In the genomic region with DNA sequence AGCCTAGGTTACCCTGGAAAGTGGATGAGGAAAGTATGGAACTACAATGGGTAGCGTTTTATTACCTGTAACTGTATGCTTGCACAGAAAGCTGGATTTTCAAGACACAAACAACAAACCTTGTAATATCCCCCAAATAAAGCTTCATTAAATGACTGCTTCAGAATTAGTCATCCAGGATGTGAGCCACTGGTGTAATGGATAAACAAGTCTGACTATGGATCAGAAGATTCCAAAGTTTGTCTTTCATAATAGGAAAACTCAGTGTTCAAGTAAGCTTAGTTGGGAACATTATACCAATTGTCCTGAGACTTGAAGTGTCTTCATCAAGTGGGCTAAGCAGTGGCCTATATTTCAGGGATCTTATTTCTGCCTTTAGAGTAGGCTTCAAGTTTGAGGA, we compare ENCODE assay signal across 14 cellular contexts.
A peak's percentile ranks its signal among the peaks of the same experiment; 100 is the strongest.
DNase-seq lines count a peak whose midpoint lies in the region; ATAC-seq and TF ChIP-seq lines count a peak whose summit lies in the region.
"Had no signal": no experiment of that assay in that cellular context is flagged by ENCODE, and none has a peak within 500 bp of the region (broad histone marks: within the 10 kb centered on the region; RNA-seq: fewer than 3 reads in every experiment).

No MANE protein-coding gene starts in this region.

- no peak overlapping the region for H3K18ac ChIP-seq in neuronal stem cell (ENCODE audit: low read length)

- peaks cover 31% of the 10 kb centered on the region for H3K4me1 ChIP-seq in GM23338 (ENCODE audit: insufficient read depth)
- H3K4me1 ChIP-seq in neuronal stem cell (ENCODE audit: control insufficient read depth in 2 of 2, insufficient read depth in 1 of 2, low read depth in 1 of 2, low read length in 2 of 2), result peaks cover 5 to 13% of the 10 kb centered on the region in 2 donors
- H3K4me1 ChIP-seq: ascending aorta, psoas muscle had no signal

- H4K8ac ChIP-seq in neuronal stem cell (ENCODE audit: low read depth, low read length), result no peak overlapping the region

- no peak overlapping the region for H2AK5ac ChIP-seq in neuronal stem cell (ENCODE audit: low read depth, low read length)

- H3K9me3 ChIP-seq in neuronal stem cell (replicated peaks in 1 of 2; ENCODE audit: control insufficient read depth in 2 of 2, insufficient read depth in 1 of 2, low read depth in 1 of 2, low read length in 2 of 2), result no peaks in the 10 kb centered on the region
- H3K9me3 ChIP-seq: ascending aorta, psoas muscle had no signal

- DNase-seq in GM23338 (ENCODE audit: low spot score) (no peak), RKO (ENCODE audit: low spot score) (peak; percentile 35), epithelial cell of proximal tubule (ENCODE audit: low read depth) (peak; percentile 48), neuronal stem cell (ENCODE audit: low spot score) (no peak), GM20000 (ENCODE audit: low spot score) (no peak)
- no peak for DNase-seq in activated T-helper 1 cell treated with anti-CD3 and anti-CD28 coated beads, Interleukin-12 subunit alpha, Interleukin-12 subunit beta, Interleukin-2, Interleukin-4 antibody, amounts not matched to agents 30 ng/mL and 10 ng/mL and 1 ng/mL, durations not matched to agents 14 hours and 24 hours and 36 hours (ENCODE audit: low spot score)
- DNase-seq: activated CD4-positive, alpha-beta memory T cell treated with anti-CD3 and anti-CD28 coated beads, Interleukin-2, amount 10 ng/mL, durations not matched to agents 7 days and 5 days; naive thymus-derived CD4-positive, alpha-beta T cell; NCI-H446; psoas muscle had no signal

- TF ChIP-seq CTCF in GM23338 (conservative IDR thresholded peaks at IDR 0.05; ENCODE audit: low read depth in 2 of 2), result no peak
- no peak for TF ChIP-seq CTCF in epithelial cell of proximal tubule (conservative IDR thresholded peaks at IDR 0.05; ENCODE audit: low read depth, low read length)
- TF ChIP-seq CTCF in GM20000 (IDR thresholded peaks at IDR 0.05; ENCODE audit: extremely low read depth, missing control alignments), result no peak

- H3K27me3 ChIP-seq in GM23338 (ENCODE audit: insufficient read depth), result no peaks in the 10 kb centered on the region
- no peaks in the 10 kb centered on the region for H3K27me3 ChIP-seq in neuronal stem cell (ENCODE audit: control insufficient read depth in 3 of 3, insufficient read depth in 3 of 3, low read depth in 1 of 3, low read length in 3 of 3)
- H3K27me3 ChIP-seq: ascending aorta had no signal

- no peak overlapping the region for H2BK12ac ChIP-seq in neuronal stem cell (ENCODE audit: low read length)

- peaks cover 35% of the 10 kb centered on the region for H3K4me1 Mint-ChIP-seq in GM23338
- no peaks in the 10 kb centered on the region for H3K4me1 Mint-ChIP-seq in activated T-helper 1 cell treated with anti-CD3 and anti-CD28 coated beads, Interleukin-12 subunit alpha, Interleukin-12 subunit beta, Interleukin-2, Interleukin-4 antibody, amounts not matched to agents 30 ng/mL and 10 ng/mL and 1 ng/mL, durations not matched to agents 14 hours and 24 hours and 36 hours (ENCODE audit: low read depth)
- H3K4me1 Mint-ChIP-seq: activated CD4-positive, alpha-beta memory T cell treated with anti-CD3 and anti-CD28 coated beads, Interleukin-2, amount 10 ng/mL, durations not matched to agents 7 days and 5 days; B cell had no signal

- no CpG with 5 or more reads among the region's 1 CpG for WGBS in neuronal stem cell (ENCODE audit: extremely low coverage in 2 of 2, insufficient read length in 2 of 2, insufficient replicate concordance in 1 of 2), 2 donors

- H3K9ac ChIP-seq in neuronal stem cell (ENCODE audit: low read depth, low read length, poor library complexity), result no peak overlapping the region

- peaks cover 37% of the 10 kb centered on the region for H3K36me3 Mint-ChIP-seq in GM23338 (ENCODE audit: low read depth)
- H3K36me3 Mint-ChIP-seq in activated T-helper 1 cell treated with anti-CD3 and anti-CD28 coated beads, Interleukin-12 subunit alpha, Interleukin-12 subunit beta, Interleukin-2, Interleukin-4 antibody, amounts not matched to agents 30 ng/mL and 10 ng/mL and 1 ng/mL, durations not matched to agents 14 hours and 24 hours and 36 hours (ENCODE audit: low read depth), result no peaks in the 10 kb centered on the region
- H3K36me3 Mint-ChIP-seq: naive thymus-derived CD4-positive, alpha-beta T cell had no signal

- H3K23ac ChIP-seq in neuronal stem cell (ENCODE audit: low read depth, low read length, poor library complexity), result no peak overlapping the region

- H3K4ac ChIP-seq in neuronal stem cell (ENCODE audit: low read length), result no peak overlapping the region

- H3K14ac ChIP-seq in neuronal stem cell (ENCODE audit: low read length), result no peak overlapping the region

- peaks cover 1% of the 10 kb centered on the region for H3K27me3 Mint-ChIP-seq in GM23338 (ENCODE audit: insufficient read depth, low read depth, poor library complexity)
- no peaks in the 10 kb centered on the region for H3K27me3 Mint-ChIP-seq in activated T-helper 1 cell treated with anti-CD3 and anti-CD28 coated beads, Interleukin-12 subunit alpha, Interleukin-12 subunit beta, Interleukin-2, Interleukin-4 antibody, amounts not matched to agents 30 ng/mL and 10 ng/mL and 1 ng/mL, durations not matched to agents 14 hours and 24 hours and 36 hours (ENCODE audit: insufficient read depth)
- H3K27me3 Mint-ChIP-seq: activated CD4-positive, alpha-beta memory T cell treated with anti-CD3 and anti-CD28 coated beads, Interleukin-2, amount 10 ng/mL, durations not matched to agents 7 days and 5 days; B cell; naive thymus-derived CD4-positive, alpha-beta T cell had no signal

- H3K4me2 ChIP-seq in GM23338 (peak overlapping the region; percentile 7), neuronal stem cell (ENCODE audit: insufficient read depth, low read length, poor library complexity, severe bottlenecking) (no peak overlapping the region)

- peak overlapping the region; percentile 58 for H3K4me3 Mint-ChIP-seq in GM23338
- H3K4me3 Mint-ChIP-seq in activated T-helper 1 cell treated with anti-CD3 and anti-CD28 coated beads, Interleukin-12 subunit alpha, Interleukin-12 subunit beta, Interleukin-2, Interleukin-4 antibody, amounts not matched to agents 30 ng/mL and 10 ng/mL and 1 ng/mL, durations not matched to agents 14 hours and 24 hours and 36 hours, result no peak overlapping the region
- H3K4me3 Mint-ChIP-seq: activated CD4-positive, alpha-beta memory T cell treated with anti-CD3 and anti-CD28 coated beads, Interleukin-2, amount 10 ng/mL, durations not matched to agents 7 days and 5 days; B cell; naive thymus-derived CD4-positive, alpha-beta T cell had no signal

- no peak overlapping the region for H2BK120ac ChIP-seq in neuronal stem cell (ENCODE audit: low read depth, low read length)

- H2BK5ac ChIP-seq in neuronal stem cell (ENCODE audit: low read length), result no peak overlapping the region

- H3F3A ChIP-seq in GM23338 (replicated peaks; ENCODE audit: low read depth), result no peaks in the 10 kb centered on the region

- no peak overlapping the region for H4K91ac ChIP-seq in neuronal stem cell (ENCODE audit: low read depth, low read length, poor library complexity)

- H3K27ac Mint-ChIP-seq in GM23338, result peak overlapping the region; percentile 96
- no peak overlapping the region for H3K27ac Mint-ChIP-seq in activated T-helper 1 cell treated with anti-CD3 and anti-CD28 coated beads, Interleukin-12 subunit alpha, Interleukin-12 subunit beta, Interleukin-2, Interleukin-4 antibody, amounts not matched to agents 30 ng/mL and 10 ng/mL and 1 ng/mL, durations not matched to agents 14 hours and 24 hours and 36 hours
- H3K27ac Mint-ChIP-seq: activated CD4-positive, alpha-beta memory T cell treated with anti-CD3 and anti-CD28 coated beads, Interleukin-2, amount 10 ng/mL, durations not matched to agents 7 days and 5 days; B cell; naive thymus-derived CD4-positive, alpha-beta T cell had no signal

- intact Hi-C loops in activated T-helper 1 cell treated with anti-CD3 and anti-CD28 coated beads, Interleukin-12 subunit alpha, Interleukin-12 subunit beta, Interleukin-2, Interleukin-4 antibody, amounts not matched to agents 30 ng/mL and 10 ng/mL and 1 ng/mL, durations not matched to agents 14 hours and 24 hours and 36 hours (cut with micrococcal nuclease), result no loop called here

- H3K9me2 ChIP-seq in GM23338 (ENCODE audit: insufficient read depth), result no peaks in the 10 kb centered on the region

- peaks cover 14% of the 10 kb centered on the region for H3K9me3 Mint-ChIP-seq in GM23338
- H3K9me3 Mint-ChIP-seq in activated T-helper 1 cell treated with anti-CD3 and anti-CD28 coated beads, Interleukin-12 subunit alpha, Interleukin-12 subunit beta, Interleukin-2, Interleukin-4 antibody, amounts not matched to agents 30 ng/mL and 10 ng/mL and 1 ng/mL, durations not matched to agents 14 hours and 24 hours and 36 hours, result no peaks in the 10 kb centered on the region

- ATAC-seq in GM23338 (no peak), GM18909 (IDR thresholded peaks at IDR 0.05; ENCODE audit: poor library complexity, unreplicated experiment) (no peak), GM18519 (IDR thresholded peaks at IDR 0.05; ENCODE audit: low FRiP score, unreplicated experiment) (no peak)
- ATAC-seq: naive thymus-derived CD4-positive, alpha-beta T cell; psoas muscle had no signal

- H2BK15ac ChIP-seq in neuronal stem cell (ENCODE audit: low read length), result no peak overlapping the region

- H3K27ac ChIP-seq in GM23338 (ENCODE audit: low read depth), result peak overlapping the region; percentile 56
- no peak overlapping the region for H3K27ac ChIP-seq in neuronal stem cell (replicated peaks; ENCODE audit: low read length)
- H3K27ac ChIP-seq: ascending aorta, psoas muscle had no signal

- H2AFZ ChIP-seq in GM23338 (no peak overlapping the region), neuronal stem cell (ENCODE audit: low read length) (peak overlapping the region; percentile 81)

- no peaks in the 10 kb centered on the region for H3K79me1 ChIP-seq in neuronal stem cell (ENCODE audit: low read depth, low read length)

- H3K36me3 ChIP-seq in GM23338 (ENCODE audit: insufficient read depth) (no peaks in the 10 kb centered on the region), neuronal stem cell (replicated peaks in 1 of 2; ENCODE audit: control insufficient read depth in 2 of 2, insufficient read depth in 2 of 2, low read length in 2 of 2) (no peaks in the 10 kb centered on the region)
- H3K36me3 ChIP-seq: ascending aorta had no signal

- no peaks in the 10 kb centered on the region for H3K79me2 ChIP-seq in GM23338 (replicated peaks; ENCODE audit: insufficient read depth)

- no peaks in the 10 kb centered on the region for H4K20me1 ChIP-seq in GM23338 (replicated peaks; ENCODE audit: insufficient read depth)

- peak overlapping the region; percentile 8; the same call in 1 of the 2 replicates for H3K4me3 ChIP-seq in GM23338
- H3K4me3 ChIP-seq in epithelial cell of proximal tubule (ENCODE audit: low read depth, low read length), result no peak overlapping the region
- no peak overlapping the region for H3K4me3 ChIP-seq in neuronal stem cell (ENCODE audit: low read length in 2 of 2)
- H3K4me3 ChIP-seq: ascending aorta, psoas muscle had no signal

Comparison
In these comparisons a context has a peak if more than half of its experiments do, and no peak if none do; other contexts are left out.
1. DNase-seq: peak in RKO (single experiment) and epithelial cell of proximal tubule (single experiment); none in GM23338 (single experiment), neuronal stem cell (single experiment), GM20000 (single experiment) and activated T-helper 1 cell treated with anti-CD3 and anti-CD28 coated beads, Interleukin-12 subunit alpha, Interleukin-12 subunit beta, Interleukin-2, Interleukin-4 antibody, amounts not matched to agents 30 ng/mL and 10 ng/mL and 1 ng/mL, durations not matched to agents 14 hours and 24 hours and 36 hours (single experiment).